ENCODE assay signal across 1 cellular context in genomic region chr1:153967109-153967999, GRCh38.
TF ChIP-seq lines count a peak whose summit lies in the region.

Gene CREB3L4, plus strand, starts transcription at chr1:153967902. Its CDS starts 624 bp downstream, at chr1:153968526.

TF ChIP-seq in K562, 482 proteins besides CTCF, POLR2A, EP300 and RAD21 (continued from another document and continues in another):
- TF ChIP-seq, protein P1, sequence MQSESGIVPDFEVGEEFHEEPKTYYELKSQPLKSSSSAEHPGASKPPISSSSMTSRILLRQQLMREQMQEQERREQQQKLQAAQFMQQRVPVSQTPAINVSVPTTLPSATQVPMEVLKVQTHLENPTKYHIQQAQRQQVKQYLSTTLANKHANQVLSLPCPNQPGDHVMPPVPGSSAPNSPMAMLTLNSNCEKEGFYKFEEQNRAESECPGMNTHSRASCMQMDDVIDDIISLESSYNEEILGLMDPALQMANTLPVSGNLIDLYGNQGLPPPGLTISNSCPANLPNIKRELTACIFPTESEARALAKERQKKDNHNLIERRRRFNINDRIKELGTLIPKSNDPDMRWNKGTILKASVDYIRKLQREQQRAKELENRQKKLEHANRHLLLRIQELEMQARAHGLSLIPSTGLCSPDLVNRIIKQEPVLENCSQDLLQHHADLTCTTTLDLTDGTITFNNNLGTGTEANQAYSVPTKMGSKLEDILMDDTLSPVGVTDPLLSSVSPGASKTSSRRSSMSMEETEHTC (IDR thresholded peaks at IDR 0.05) = peak; percentile 44; the same call in 1 of the 2 replicates
- TF ChIP-seq GTF2A2 (tag; IDR thresholded peaks at IDR 0.05) = no peak
- 0 out of 2 replicates have a peak, but pooled peaks have one; percentile 50 for TF ChIP-seq ZBTB1 (CRISPR knock-in tag; IDR thresholded peaks at IDR 0.05; ENCODE audit: borderline replicate concordance, low read depth)
- no peak for TF ChIP-seq ELF4 (CRISPR knock-in tag; IDR thresholded peaks at IDR 0.05)
- 0 out of 2 replicates have a peak, but pooled peaks have one; percentile 75 for TF ChIP-seq GABPB1 (CRISPR knock-in tag; IDR thresholded peaks at IDR 0.05)
- TF ChIP-seq, protein P2, sequence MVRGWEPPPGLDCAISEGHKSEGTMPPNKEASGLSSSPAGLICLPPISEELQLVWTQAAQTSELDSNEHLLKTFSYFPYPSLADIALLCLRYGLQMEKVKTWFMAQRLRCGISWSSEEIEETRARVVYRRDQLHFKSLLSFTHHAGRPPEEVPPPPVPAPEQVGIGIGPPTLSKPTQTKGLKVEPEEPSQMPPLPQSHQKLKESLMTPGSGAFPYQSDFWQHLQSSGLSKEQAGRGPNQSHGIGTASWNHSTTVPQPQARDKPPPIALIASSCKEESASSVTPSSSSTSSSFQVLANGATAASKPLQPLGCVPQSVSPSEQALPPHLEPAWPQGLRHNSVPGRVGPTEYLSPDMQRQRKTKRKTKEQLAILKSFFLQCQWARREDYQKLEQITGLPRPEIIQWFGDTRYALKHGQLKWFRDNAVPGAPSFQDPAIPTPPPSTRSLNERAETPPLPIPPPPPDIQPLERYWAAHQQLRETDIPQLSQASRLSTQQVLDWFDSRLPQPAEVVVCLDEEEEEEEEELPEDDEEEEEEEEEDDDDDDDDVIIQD (CRISPR knock-in tag; IDR thresholded peaks at IDR 0.05) = no peak
- no peak for TF ChIP-seq ZNF398 (CRISPR knock-in tag; IDR thresholded peaks at IDR 0.05)
- no peak for TF ChIP-seq CCAR2 (IDR thresholded peaks at IDR 0.05; ENCODE audit: low read depth, low read length)
- 0 out of 2 replicates have a peak, but pooled peaks have one; percentile 40 for TF ChIP-seq RHOXF2B (CRISPR knock-in tag; conservative IDR thresholded peaks at IDR 0.05)
- peak; percentile 62; the same call in 1 of the 2 replicates for TF ChIP-seq CBFA2T2 (conservative IDR thresholded peaks at IDR 0.05)
- TF ChIP-seq, protein P3, sequence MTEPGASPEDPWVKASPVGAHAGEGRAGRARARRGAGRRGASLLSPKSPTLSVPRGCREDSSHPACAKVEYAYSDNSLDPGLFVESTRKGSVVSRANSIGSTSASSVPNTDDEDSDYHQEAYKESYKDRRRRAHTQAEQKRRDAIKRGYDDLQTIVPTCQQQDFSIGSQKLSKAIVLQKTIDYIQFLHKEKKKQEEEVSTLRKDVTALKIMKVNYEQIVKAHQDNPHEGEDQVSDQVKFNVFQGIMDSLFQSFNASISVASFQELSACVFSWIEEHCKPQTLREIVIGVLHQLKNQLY (CRISPR knock-in tag; conservative IDR thresholded peaks at IDR 0.05) = 0 out of 4 replicates have a peak, but pooled peaks of 1 of the 2 experiments have one; percentile 19
- peak; percentile 9; the same call in 1 of the 2 replicates for TF ChIP-seq ZKSCAN1 (IDR thresholded peaks at IDR 0.05; ENCODE audit: low read depth, low read length)
- TF ChIP-seq, protein P4, sequence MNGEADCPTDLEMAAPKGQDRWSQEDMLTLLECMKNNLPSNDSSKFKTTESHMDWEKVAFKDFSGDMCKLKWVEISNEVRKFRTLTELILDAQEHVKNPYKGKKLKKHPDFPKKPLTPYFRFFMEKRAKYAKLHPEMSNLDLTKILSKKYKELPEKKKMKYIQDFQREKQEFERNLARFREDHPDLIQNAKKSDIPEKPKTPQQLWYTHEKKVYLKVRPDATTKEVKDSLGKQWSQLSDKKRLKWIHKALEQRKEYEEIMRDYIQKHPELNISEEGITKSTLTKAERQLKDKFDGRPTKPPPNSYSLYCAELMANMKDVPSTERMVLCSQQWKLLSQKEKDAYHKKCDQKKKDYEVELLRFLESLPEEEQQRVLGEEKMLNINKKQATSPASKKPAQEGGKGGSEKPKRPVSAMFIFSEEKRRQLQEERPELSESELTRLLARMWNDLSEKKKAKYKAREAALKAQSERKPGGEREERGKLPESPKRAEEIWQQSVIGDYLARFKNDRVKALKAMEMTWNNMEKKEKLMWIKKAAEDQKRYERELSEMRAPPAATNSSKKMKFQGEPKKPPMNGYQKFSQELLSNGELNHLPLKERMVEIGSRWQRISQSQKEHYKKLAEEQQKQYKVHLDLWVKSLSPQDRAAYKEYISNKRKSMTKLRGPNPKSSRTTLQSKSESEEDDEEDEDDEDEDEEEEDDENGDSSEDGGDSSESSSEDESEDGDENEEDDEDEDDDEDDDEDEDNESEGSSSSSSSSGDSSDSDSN (IDR thresholded peaks at IDR 0.05; ENCODE audit: borderline replicate concordance in 1 of 2, low read depth in 2 of 2, low read length in 2 of 2) = peak; percentile 82 to 84; a peak in 2 of 4 replicates
- peak in 1 of 2 experiments; percentile 81; a peak in 2 of 4 replicates for TF ChIP-seq HDAC1 (IDR thresholded peaks at IDR 0.05)
- no peak for TF ChIP-seq ELK1 (CRISPR knock-in tag; IDR thresholded peaks at IDR 0.05)
- TF ChIP-seq ZC3H8 (IDR thresholded peaks at IDR 0.05) = no peak
- no peak for TF ChIP-seq RBM17 (IDR thresholded peaks at IDR 0.05; ENCODE audit: borderline replicate concordance, low read depth, low read length)
- TF ChIP-seq PRPF4 (IDR thresholded peaks at IDR 0.05; ENCODE audit: insufficient read depth, low read depth, low read length, poor library complexity, severe bottlenecking) = no peak
- TF ChIP-seq CBX1 (IDR thresholded peaks at IDR 0.05; ENCODE audit: low read depth) = 0 out of 2 replicates have a peak, but pooled peaks have one; percentile 79
- no peak for TF ChIP-seq KLF10 (CRISPR knock-in tag; IDR thresholded peaks at IDR 0.05)
- no peak for TF ChIP-seq CGGBP1 (CRISPR knock-in tag; IDR thresholded peaks at IDR 0.05)
- no peak for TF ChIP-seq MECOM (CRISPR knock-in tag; IDR thresholded peaks at IDR 0.05)
- peak; percentile 70 for TF ChIP-seq C11orf30 (IDR thresholded peaks at IDR 0.05; ENCODE audit: low read depth)
- TF ChIP-seq, protein P5, sequence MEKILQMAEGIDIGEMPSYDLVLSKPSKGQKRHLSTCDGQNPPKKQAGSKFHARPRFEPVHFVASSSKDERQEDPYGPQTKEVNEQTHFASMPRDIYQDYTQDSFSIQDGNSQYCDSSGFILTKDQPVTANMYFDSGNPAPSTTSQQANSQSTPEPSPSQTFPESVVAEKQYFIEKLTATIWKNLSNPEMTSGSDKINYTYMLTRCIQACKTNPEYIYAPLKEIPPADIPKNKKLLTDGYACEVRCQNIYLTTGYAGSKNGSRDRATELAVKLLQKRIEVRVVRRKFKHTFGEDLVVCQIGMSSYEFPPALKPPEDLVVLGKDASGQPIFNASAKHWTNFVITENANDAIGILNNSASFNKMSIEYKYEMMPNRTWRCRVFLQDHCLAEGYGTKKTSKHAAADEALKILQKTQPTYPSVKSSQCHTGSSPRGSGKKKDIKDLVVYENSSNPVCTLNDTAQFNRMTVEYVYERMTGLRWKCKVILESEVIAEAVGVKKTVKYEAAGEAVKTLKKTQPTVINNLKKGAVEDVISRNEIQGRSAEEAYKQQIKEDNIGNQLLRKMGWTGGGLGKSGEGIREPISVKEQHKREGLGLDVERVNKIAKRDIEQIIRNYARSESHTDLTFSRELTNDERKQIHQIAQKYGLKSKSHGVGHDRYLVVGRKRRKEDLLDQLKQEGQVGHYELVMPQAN (IDR thresholded peaks at IDR 0.05; ENCODE audit: borderline replicate concordance) = peak; percentile 79; the same call in 1 of the 2 replicates
- TF ChIP-seq POLR3G (IDR thresholded peaks at IDR 0.05; ENCODE audit: extremely low read depth, insufficient read length, insufficient replicate concordance) = no peak
- peak in 1 of 2 experiments; percentile 73; a peak in 2 of 4 replicates for TF ChIP-seq RCOR1 (IDR thresholded peaks at IDR 0.05; ENCODE audit: borderline replicate concordance in 1 of 2, low read depth in 2 of 2, low read length in 2 of 2)
- no peak for TF ChIP-seq ZNF311 (CRISPR knock-in tag; IDR thresholded peaks at IDR 0.05)
- peak; percentile 58; the same call in 1 of the 2 replicates for TF ChIP-seq GTF2F1 (IDR thresholded peaks at IDR 0.05; ENCODE audit: low read depth, low read length)
- TF ChIP-seq PCBP2 (IDR thresholded peaks at IDR 0.05; ENCODE audit: low read depth, low read length, poor library complexity, severe bottlenecking) = no peak
- TF ChIP-seq CXXC5 (CRISPR knock-in tag; IDR thresholded peaks at IDR 0.05) = peak; percentile 86
- peak; percentile 82; the same call in 1 of the 2 replicates for TF ChIP-seq PHF8 (IDR thresholded peaks at IDR 0.05; ENCODE audit: borderline replicate concordance, low read length)
- TF ChIP-seq TBP (optimal IDR thresholded peaks at IDR 0.05; ENCODE audit: low read depth, low read length) = peak; percentile 91
- TF ChIP-seq, protein P6, sequence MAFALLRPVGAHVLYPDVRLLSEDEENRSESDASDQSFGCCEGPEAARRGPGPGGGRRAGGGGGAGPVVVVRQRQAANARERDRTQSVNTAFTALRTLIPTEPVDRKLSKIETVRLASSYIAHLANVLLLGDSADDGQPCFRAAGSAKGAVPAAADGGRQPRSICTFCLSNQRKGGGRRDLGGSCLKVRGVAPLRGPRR (CRISPR knock-in tag; IDR thresholded peaks at IDR 0.05) = no peak
- peak; percentile 84 for TF ChIP-seq RB1 (IDR thresholded peaks at IDR 0.05; ENCODE audit: low read depth)
- 0 out of 2 replicates have a peak, but pooled peaks have one; percentile 24 for TF ChIP-seq ZBTB2 (IDR thresholded peaks at IDR 0.05)
- no peak for TF ChIP-seq XRCC4 (IDR thresholded peaks at IDR 0.05; ENCODE audit: extremely low read depth, insufficient read depth, insufficient read length)
- peak in 1 of 2 experiments; percentile 43; a peak in 1 of 4 replicates for TF ChIP-seq ZNF639 (CRISPR knock-in tag; conservative IDR thresholded peaks at IDR 0.05 in 1 of 2, IDR thresholded peaks at IDR 0.05 in 1 of 2)
- no peak for TF ChIP-seq SMAD1 (IDR thresholded peaks at IDR 0.05; ENCODE audit: low read depth, low read length, partially characterized antibody)
- TF ChIP-seq, protein P7, sequence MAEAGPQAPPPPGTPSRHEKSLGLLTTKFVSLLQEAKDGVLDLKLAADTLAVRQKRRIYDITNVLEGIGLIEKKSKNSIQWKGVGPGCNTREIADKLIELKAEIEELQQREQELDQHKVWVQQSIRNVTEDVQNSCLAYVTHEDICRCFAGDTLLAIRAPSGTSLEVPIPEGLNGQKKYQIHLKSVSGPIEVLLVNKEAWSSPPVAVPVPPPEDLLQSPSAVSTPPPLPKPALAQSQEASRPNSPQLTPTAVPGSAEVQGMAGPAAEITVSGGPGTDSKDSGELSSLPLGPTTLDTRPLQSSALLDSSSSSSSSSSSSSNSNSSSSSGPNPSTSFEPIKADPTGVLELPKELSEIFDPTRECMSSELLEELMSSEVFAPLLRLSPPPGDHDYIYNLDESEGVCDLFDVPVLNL (CRISPR knock-in tag; IDR thresholded peaks at IDR 0.05; ENCODE audit: low read depth) = no peak
- 0 out of 2 replicates have a peak, but pooled peaks have one; percentile 28 for TF ChIP-seq IRF9 (tag; IDR thresholded peaks at IDR 0.05)
